In genomic region chr20:33700696-33701441, GRCh38 we compare ENCODE assay signal across 1 cellular context. TPM values are rescaled to one million over a fixed set of nuclear protein-coding genes. Genes with fewer than 3 reads are reported as not detected.
"Had no signal": no experiment of that assay in that cellular context is flagged by ENCODE, and none has a peak within 500 bp of the region (broad histone marks: within the 10 kb centered on the region; RNA-seq: fewer than 3 reads in every experiment).

No MANE protein-coding gene starts in this region.

RNA-seq across cellular contexts. Expression of gene ACTL10, which starts 34.1 kb away (rescaled TPM):
- total RNA-seq: myocyte had no signal
